ENCODE assay signal across 13 cellular contexts in genomic region chr5:38023799-38024198, GRCh38.
DNase-seq lines count a peak whose midpoint lies in the region; ATAC-seq, FAIRE-seq and TF ChIP-seq lines count a peak whose summit lies in the region.
"Had no signal": no experiment of that assay in that cellular context is flagged by ENCODE, and none has a peak within 500 bp of the region (broad histone marks: within the 10 kb centered on the region; RNA-seq: fewer than 3 reads in every experiment).

No MANE protein-coding gene starts in this region.

- no peaks in the 10 kb centered on the region for H4K20me1 ChIP-seq in astrocyte (ENCODE audit: insufficient read depth, low read length)

- H3K27me3 Mint-ChIP-seq in Calu3 (ENCODE audit: unreplicated experiment) (peaks cover 21% of the 10 kb centered on the region), astrocyte (ENCODE audit: low read depth, unreplicated experiment) (peaks cover 12% of the 10 kb centered on the region), nephron (ENCODE audit: low read depth) (peaks cover 6% of the 10 kb centered on the region)

- H3K27me3 ChIP-seq in astrocyte (ENCODE audit: insufficient read depth, low read length): peaks cover 2% of the 10 kb centered on the region

- ATAC-seq in HG02763 (IDR thresholded peaks at IDR 0.05; ENCODE audit: unreplicated experiment): no peak
- ATAC-seq in GM18498 (IDR thresholded peaks at IDR 0.05; ENCODE audit: unreplicated experiment): no peak
- ATAC-seq: GM23338 had no signal

- H3K9ac ChIP-seq in astrocyte (ENCODE audit: low read length): no peak overlapping the region

- H3K27ac Mint-ChIP-seq in Calu3 (ENCODE audit: unreplicated experiment) (no peak overlapping the region), astrocyte (ENCODE audit: unreplicated experiment) (no peak overlapping the region), nephron (no peak overlapping the region)
- H3K27ac Mint-ChIP-seq: activated naive CD8-positive, alpha-beta T cell; GM23338 had no signal

- intact Hi-C loops in Calu3 (cut with micrococcal nuclease; ENCODE audit: unreplicated experiment): loop anchor here (1.0 to 5.0 kb wide), 2 partner anchors 124 to 170 kb away; no protein-coding TSS in a partner anchor

- H3K27ac ChIP-seq in astrocyte (ENCODE audit: low read depth, low read length): no peak overlapping the region

- no TSS peak for BruUV-seq in Calu3 (replicated peaks; lab: Mats Ljungman, UMichigan)

- H3K4me3 Mint-ChIP-seq in Calu3 (ENCODE audit: low read depth, unreplicated experiment): no peak overlapping the region
- H3K4me3 Mint-ChIP-seq in astrocyte (ENCODE audit: unreplicated experiment): no peak overlapping the region
- H3K4me3 Mint-ChIP-seq in nephron: no peak overlapping the region
- H3K4me3 Mint-ChIP-seq: activated naive CD8-positive, alpha-beta T cell; GM23338 had no signal

- H2AFZ ChIP-seq in astrocyte (ENCODE audit: low read depth, low read length): no peak overlapping the region
- H2AFZ ChIP-seq: GM23338 had no signal

- no peaks in the 10 kb centered on the region for H3K36me3 Mint-ChIP-seq in Calu3 (ENCODE audit: insufficient read depth, unreplicated experiment)
- no peaks in the 10 kb centered on the region for H3K36me3 Mint-ChIP-seq in astrocyte (ENCODE audit: low read depth, unreplicated experiment)
- no peaks in the 10 kb centered on the region for H3K36me3 Mint-ChIP-seq in nephron (ENCODE audit: low read depth)
- H3K36me3 Mint-ChIP-seq: activated naive CD8-positive, alpha-beta T cell had no signal

- DNase-seq in Calu3: no peak
- no peak for DNase-seq in astrocyte (ENCODE audit: low read depth)
- no peak for DNase-seq in SHP77 treated with DMSO at 0.1 percent for 48 hours (lab: John Stamatoyannopoulos, UW)
- no peak for DNase-seq in NCI-H1105 treated with DMSO at 0.1 percent for 48 hours (lab: John Stamatoyannopoulos, UW)
- DNase-seq: activated CD8-positive, alpha-beta memory T cell treated with anti-CD3 and anti-CD28 coated beads, Interleukin-2, amount 50 U/mL, for 48 hours; stimulated activated CD4-positive, alpha-beta T cell treated with anti-CD3 and anti-CD28 coated beads, Interleukin-2, amount 100 ng/mL, for 48 hours had no signal

- no peaks in the 10 kb centered on the region for H3K36me3 ChIP-seq in astrocyte (ENCODE audit: insufficient read depth, low read length)

- no peak for FAIRE-seq in astrocyte (lab: Jason Lieb, UNC)
- FAIRE-seq: colon had no signal

- CTCF ChIA-PET in Calu3 (lab: Charles Lee): no interaction called here

- H3K9me3 Mint-ChIP-seq in Calu3 (ENCODE audit: low read depth, unreplicated experiment): no peaks in the 10 kb centered on the region
- peaks cover 2% of the 10 kb centered on the region for H3K9me3 Mint-ChIP-seq in astrocyte (ENCODE audit: unreplicated experiment)
- H3K9me3 Mint-ChIP-seq in nephron: no peaks in the 10 kb centered on the region

- H3K4me2 ChIP-seq in astrocyte (ENCODE audit: low read length): no peak overlapping the region
- H3K4me2 ChIP-seq: GM23338 had no signal

- no peak overlapping the region for H3K4me3 ChIP-seq in astrocyte (ENCODE audit: insufficient read depth, low read depth, low read length)
- H3K4me3 ChIP-seq: GM23338 had no signal

- H3K4me1 ChIP-seq in astrocyte (ENCODE audit: insufficient read depth, low read length): no peaks in the 10 kb centered on the region

- H3K4me1 Mint-ChIP-seq in Calu3 (ENCODE audit: low read depth, unreplicated experiment) (peaks cover 8% of the 10 kb centered on the region), astrocyte (ENCODE audit: low read depth, unreplicated experiment) (no peaks in the 10 kb centered on the region), nephron (no peaks in the 10 kb centered on the region)

- H3K79me2 ChIP-seq in astrocyte (ENCODE audit: insufficient read depth, low read length): no peaks in the 10 kb centered on the region

- TF ChIP-seq CTCF in Calu3 (IDR thresholded peaks at IDR 0.05; ENCODE audit: unreplicated experiment) (peak; percentile 46), LNCAP (IDR thresholded peaks at IDR 0.05) (peak; percentile 51), astrocyte (IDR thresholded peaks at IDR 0.05; ENCODE audit: insufficient read depth, low read depth, low read length) (peak; percentile 4), nephron (IDR thresholded peaks at IDR 0.05; ENCODE audit: unreplicated experiment in 3 of 3) (peak; percentile 11 to 17 (median 12))

- no peaks in the 10 kb centered on the region for H3K9me3 ChIP-seq in astrocyte (ENCODE audit: insufficient read depth, low read depth, low read length)
